In genomic region chr3:41986566-41986965, GRCh38 we compare ENCODE assay signal across 20 cellular contexts.
"Had no signal": no experiment of that assay in that cellular context is flagged by ENCODE, and none has a peak within 500 bp of the region (broad histone marks: within the 10 kb centered on the region; RNA-seq: fewer than 3 reads in every experiment).

No MANE protein-coding gene starts in this region.

- H3K4me3 ChIP-seq: MG63, SJSA1, SK-N-MC had no signal

- H3K27ac ChIP-seq: SJSA1, SK-N-MC had no signal

- ATAC-seq: HepG2 had no signal

- H3K4me1 ChIP-seq: SJSA1 had no signal

- H3K36me3 ChIP-seq: MG63, SJSA1 had no signal

- DNase-seq: KBM-7, MG63, NCI-H1092 treated with DMSO at 0.1 percent for 48 hours, NCI-H1417 treated with DMSO at 0.1 percent for 48 hours, NCI-H146, NCI-H1694 treated with DMSO at 0.1 percent for 48 hours, NCI-H1930, NCI-H2081, NCI-H2107, NCI-H226, NCI-H446 treated with DMSO at 0.1 percent for 48 hours, NCI-H510A treated with DMSO at 0.1 percent for 48 hours, NCI-H526, NCI-H82, Right ventricle myocardium superior, RPMI8226, SIG-M5 had no signal

- H3K9me3 ChIP-seq: MG63, SJSA1 had no signal

- H3K27me3 ChIP-seq: MG63, SJSA1 had no signal
